Comparison of ENCODE assay signal across 1 cellular context in the genomic region with DNA sequence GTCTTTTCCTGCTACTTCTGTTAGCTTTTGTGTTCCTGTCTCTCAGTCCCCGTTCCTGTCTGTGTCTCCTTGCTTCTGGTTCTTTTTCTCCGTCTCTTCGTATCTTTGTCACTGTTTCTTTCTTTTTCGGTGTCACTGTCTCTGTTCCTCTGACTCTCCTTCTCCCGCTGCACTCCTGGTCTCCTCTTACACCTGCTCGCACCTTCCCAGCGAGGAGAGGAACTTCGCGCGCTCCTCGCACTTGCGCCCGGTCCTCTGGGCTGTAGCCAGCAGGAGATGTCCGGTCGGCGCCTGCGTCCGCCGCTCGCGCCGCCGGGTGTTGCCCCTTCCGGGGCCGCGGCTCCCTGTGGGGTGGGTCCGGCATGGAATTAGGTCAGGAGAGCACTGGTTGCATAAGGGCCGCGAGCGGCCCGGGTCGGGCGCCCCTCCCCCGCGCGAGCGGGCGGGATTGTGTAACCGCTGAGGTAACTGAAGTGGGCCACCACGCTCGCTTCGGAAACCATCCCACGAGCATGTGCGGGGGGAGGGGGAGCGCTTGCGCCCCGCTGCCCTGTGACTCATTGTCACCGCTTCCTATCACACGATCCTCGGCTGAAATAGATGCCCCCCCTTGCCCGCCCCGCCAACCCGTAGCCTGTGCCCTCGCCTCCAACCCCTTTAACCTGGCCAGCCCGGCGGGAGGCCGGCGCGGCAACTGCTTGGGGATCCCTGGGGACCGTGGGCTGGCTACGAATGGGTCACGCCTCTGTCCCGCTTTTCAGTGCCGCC.
TF ChIP-seq lines count a peak whose summit lies in the region.

No MANE protein-coding gene starts in this region.

TF ChIP-seq in HepG2, 621 proteins besides CTCF, POLR2A, EP300 and RAD21 (continued from another document and continues in another):
- TF ChIP-seq, protein P1, sequence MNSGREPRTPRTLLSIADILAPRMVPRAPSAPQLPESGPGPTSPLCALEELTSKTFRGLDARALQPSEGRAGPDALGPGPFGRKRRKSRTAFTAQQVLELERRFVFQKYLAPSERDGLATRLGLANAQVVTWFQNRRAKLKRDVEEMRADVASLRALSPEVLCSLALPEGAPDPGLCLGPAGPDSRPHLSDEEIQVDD (CRISPR knock-in tag; IDR thresholded peaks at IDR 0.05; ENCODE audit: borderline replicate concordance) = no peak
- TF ChIP-seq ZNF44 (CRISPR knock-in tag; IDR thresholded peaks at IDR 0.05) (no peak), MBNL3 (CRISPR knock-in tag; conservative IDR thresholded peaks at IDR 0.05) (no peak), ZNF674 (CRISPR knock-in tag; IDR thresholded peaks at IDR 0.05; ENCODE audit: low read depth) (no peak), PCBP2 (optimal IDR thresholded peaks at IDR 0.05; ENCODE audit: low read depth, low read length, poor library complexity, severe bottlenecking) (no peak), SKIL (CRISPR knock-in tag; IDR thresholded peaks at IDR 0.05; ENCODE audit: borderline replicate concordance) (peak; percentile 87), MATR3 (CRISPR knock-in tag; IDR thresholded peaks at IDR 0.05) (no peak), ZNF776 (CRISPR knock-in tag; IDR thresholded peaks at IDR 0.05) (no peak), MYC (CRISPR knock-in tag; IDR thresholded peaks at IDR 0.05; ENCODE audit: borderline replicate concordance) (peak; percentile 59), NFRKB (IDR thresholded peaks at IDR 0.05) (no peak), FIP1L1 (IDR thresholded peaks at IDR 0.05; ENCODE audit: borderline replicate concordance, insufficient read depth, low read depth, low read length) (no peak), ATM (IDR thresholded peaks at IDR 0.05; ENCODE audit: borderline replicate concordance) (no peak), ZNF788 (CRISPR knock-in tag; IDR thresholded peaks at IDR 0.05; ENCODE audit: borderline replicate concordance) (peak; percentile 74; the same call in 1 of the 2 replicates), TERF1 (CRISPR knock-in tag; IDR thresholded peaks at IDR 0.05) (no peak), ZSCAN21 (CRISPR knock-in tag; IDR thresholded peaks at IDR 0.05; ENCODE audit: borderline replicate concordance) (no peak), HBP1 (CRISPR knock-in tag; IDR thresholded peaks at IDR 0.05; ENCODE audit: low read depth) (no peak), SMC3 (IDR thresholded peaks at IDR 0.05; ENCODE audit: low read length) (no peak; the same call in 1 of the 2 replicates), ZNF850 (CRISPR knock-in tag; conservative IDR thresholded peaks at IDR 0.05) (no peak), DNMT3B (CRISPR knock-in tag; conservative IDR thresholded peaks at IDR 0.05) (no peak), GTF3A (CRISPR knock-in tag; conservative IDR thresholded peaks at IDR 0.05) (no peak), ZNF563 (CRISPR knock-in tag; IDR thresholded peaks at IDR 0.05) (peak; percentile 62; the same call in 1 of the 2 replicates), THAP11 (CRISPR knock-in tag; IDR thresholded peaks at IDR 0.05) (peak; percentile 28; the same call in 1 of the 2 replicates), GLI4 (CRISPR knock-in tag; IDR thresholded peaks at IDR 0.05; ENCODE audit: borderline replicate concordance) (no peak), RFXAP (CRISPR knock-in tag; IDR thresholded peaks at IDR 0.05; ENCODE audit: borderline replicate concordance) (no peak), HNRNPK (IDR thresholded peaks at IDR 0.05; ENCODE audit: low read depth, low read length, poor library complexity, severe bottlenecking) (no peak), SOX5 (CRISPR knock-in tag; IDR thresholded peaks at IDR 0.05; ENCODE audit: borderline replicate concordance) (peak; percentile 27; the same call in 1 of the 2 replicates), MEIS1 (CRISPR knock-in tag; IDR thresholded peaks at IDR 0.05; ENCODE audit: borderline replicate concordance) (no peak), MAZ (IDR thresholded peaks at IDR 0.05; ENCODE audit: borderline replicate concordance, low read depth, low read length) (peak; percentile 39; the same call in 1 of the 2 replicates), MAZ (CRISPR knock-in tag; IDR thresholded peaks at IDR 0.05; ENCODE audit: low read depth) (peak; percentile 37; the same call in 1 of the 2 replicates), ZNF746 (CRISPR knock-in tag; IDR thresholded peaks at IDR 0.05) (peak; percentile 64), ZBTB26 (CRISPR knock-in tag; IDR thresholded peaks at IDR 0.05; ENCODE audit: borderline replicate concordance) (no peak), TEAD2 (CRISPR knock-in tag; IDR thresholded peaks at IDR 0.05) (no peak), GABPB1 (CRISPR knock-in tag; IDR thresholded peaks at IDR 0.05) (peak; percentile 84), MEIS2 (CRISPR knock-in tag; IDR thresholded peaks at IDR 0.05) (0 out of 2 replicates have a peak, but pooled peaks have one; percentile 41)
- TF ChIP-seq, protein P2, sequence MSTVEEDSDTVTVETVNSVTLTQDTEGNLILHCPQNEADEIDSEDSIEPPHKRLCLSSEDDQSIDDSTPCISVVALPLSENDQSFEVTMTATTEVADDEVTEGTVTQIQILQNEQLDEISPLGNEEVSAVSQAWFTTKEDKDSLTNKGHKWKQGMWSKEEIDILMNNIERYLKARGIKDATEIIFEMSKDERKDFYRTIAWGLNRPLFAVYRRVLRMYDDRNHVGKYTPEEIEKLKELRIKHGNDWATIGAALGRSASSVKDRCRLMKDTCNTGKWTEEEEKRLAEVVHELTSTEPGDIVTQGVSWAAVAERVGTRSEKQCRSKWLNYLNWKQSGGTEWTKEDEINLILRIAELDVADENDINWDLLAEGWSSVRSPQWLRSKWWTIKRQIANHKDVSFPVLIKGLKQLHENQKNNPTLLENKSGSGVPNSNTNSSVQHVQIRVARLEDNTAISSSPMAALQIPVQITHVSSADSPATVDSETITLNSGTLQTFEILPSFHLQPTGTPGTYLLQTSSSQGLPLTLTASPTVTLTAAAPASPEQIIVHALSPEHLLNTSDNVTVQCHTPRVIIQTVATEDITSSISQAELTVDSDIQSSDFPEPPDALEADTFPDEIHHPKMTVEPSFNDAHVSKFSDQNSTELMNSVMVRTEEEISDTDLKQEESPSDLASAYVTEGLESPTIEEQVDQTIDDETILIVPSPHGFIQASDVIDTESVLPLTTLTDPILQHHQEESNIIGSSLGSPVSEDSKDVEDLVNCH (CRISPR knock-in tag; IDR thresholded peaks at IDR 0.05) = no peak
- TF ChIP-seq, protein P3, sequence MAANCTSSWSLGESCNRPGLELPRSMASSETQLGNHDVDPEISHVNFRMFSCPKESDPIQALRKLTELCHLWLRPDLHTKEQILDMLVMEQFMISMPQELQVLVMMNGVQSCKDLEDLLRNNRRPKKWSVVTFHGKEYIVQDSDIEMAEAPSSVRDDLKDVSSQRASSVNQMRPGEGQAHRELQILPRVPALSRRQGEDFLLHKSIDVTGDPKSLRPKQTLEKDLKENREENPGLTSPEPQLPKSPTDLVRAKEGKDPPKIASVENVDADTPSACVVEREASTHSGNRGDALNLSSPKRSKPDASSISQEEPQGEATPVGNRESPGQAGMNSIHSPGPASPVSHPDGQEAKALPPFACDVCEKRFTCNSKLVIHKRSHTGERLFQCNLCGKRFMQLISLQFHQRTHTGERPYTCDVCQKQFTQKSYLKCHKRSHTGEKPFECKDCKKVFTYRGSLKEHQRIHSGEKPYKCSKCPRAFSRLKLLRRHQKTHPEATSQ (CRISPR knock-in tag; IDR thresholded peaks at IDR 0.05; ENCODE audit: borderline replicate concordance) = no peak
- TF ChIP-seq, protein P4, sequence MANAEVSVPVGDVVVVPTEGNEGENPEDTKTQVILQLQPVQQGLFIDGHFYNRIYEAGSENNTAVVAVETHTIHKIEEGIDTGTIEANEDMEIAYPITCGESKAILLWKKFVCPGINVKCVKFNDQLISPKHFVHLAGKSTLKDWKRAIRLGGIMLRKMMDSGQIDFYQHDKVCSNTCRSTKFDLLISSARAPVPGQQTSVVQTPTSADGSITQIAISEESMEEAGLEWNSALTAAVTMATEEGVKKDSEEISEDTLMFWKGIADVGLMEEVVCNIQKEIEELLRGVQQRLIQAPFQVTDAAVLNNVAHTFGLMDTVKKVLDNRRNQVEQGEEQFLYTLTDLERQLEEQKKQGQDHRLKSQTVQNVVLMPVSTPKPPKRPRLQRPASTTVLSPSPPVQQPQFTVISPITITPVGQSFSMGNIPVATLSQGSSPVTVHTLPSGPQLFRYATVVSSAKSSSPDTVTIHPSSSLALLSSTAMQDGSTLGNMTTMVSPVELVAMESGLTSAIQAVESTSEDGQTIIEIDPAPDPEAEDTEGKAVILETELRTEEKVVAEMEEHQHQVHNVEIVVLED (CRISPR knock-in tag; IDR thresholded peaks at IDR 0.05; ENCODE audit: borderline replicate concordance) = no peak
- TF ChIP-seq, protein P5, sequence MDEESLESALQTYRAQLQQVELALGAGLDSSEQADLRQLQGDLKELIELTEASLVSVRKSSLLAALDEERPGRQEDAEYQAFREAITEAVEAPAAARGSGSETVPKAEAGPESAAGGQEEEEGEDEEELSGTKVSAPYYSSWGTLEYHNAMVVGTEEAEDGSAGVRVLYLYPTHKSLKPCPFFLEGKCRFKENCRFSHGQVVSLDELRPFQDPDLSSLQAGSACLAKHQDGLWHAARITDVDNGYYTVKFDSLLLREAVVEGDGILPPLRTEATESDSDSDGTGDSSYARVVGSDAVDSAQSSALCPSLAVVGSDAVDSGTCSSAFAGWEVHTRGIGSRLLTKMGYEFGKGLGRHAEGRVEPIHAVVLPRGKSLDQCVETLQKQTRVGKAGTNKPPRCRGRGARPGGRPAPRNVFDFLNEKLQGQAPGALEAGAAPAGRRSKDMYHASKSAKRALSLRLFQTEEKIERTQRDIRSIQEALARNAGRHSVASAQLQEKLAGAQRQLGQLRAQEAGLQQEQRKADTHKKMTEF (CRISPR knock-in tag; IDR thresholded peaks at IDR 0.05) = peak; percentile 79
- TF ChIP-seq, protein P6, sequence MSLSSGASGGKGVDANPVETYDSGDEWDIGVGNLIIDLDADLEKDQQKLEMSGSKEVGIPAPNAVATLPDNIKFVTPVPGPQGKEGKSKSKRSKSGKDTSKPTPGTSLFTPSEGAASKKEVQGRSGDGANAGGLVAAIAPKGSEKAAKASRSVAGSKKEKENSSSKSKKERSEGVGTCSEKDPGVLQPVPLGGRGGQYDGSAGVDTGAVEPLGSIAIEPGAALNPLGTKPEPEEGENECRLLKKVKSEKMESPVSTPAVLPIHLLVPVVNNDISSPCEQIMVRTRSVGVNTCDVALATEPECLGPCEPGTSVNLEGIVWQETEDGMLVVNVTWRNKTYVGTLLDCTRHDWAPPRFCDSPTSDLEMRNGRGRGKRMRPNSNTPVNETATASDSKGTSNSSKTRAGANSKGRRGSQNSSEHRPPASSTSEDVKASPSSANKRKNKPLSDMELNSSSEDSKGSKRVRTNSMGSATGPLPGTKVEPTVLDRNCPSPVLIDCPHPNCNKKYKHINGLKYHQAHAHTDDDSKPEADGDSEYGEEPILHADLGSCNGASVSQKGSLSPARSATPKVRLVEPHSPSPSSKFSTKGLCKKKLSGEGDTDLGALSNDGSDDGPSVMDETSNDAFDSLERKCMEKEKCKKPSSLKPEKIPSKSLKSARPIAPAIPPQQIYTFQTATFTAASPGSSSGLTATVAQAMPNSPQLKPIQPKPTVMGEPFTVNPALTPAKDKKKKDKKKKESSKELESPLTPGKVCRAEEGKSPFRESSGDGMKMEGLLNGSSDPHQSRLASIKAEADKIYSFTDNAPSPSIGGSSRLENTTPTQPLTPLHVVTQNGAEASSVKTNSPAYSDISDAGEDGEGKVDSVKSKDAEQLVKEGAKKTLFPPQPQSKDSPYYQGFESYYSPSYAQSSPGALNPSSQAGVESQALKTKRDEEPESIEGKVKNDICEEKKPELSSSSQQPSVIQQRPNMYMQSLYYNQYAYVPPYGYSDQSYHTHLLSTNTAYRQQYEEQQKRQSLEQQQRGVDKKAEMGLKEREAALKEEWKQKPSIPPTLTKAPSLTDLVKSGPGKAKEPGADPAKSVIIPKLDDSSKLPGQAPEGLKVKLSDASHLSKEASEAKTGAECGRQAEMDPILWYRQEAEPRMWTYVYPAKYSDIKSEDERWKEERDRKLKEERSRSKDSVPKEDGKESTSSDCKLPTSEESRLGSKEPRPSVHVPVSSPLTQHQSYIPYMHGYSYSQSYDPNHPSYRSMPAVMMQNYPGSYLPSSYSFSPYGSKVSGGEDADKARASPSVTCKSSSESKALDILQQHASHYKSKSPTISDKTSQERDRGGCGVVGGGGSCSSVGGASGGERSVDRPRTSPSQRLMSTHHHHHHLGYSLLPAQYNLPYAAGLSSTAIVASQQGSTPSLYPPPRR (CRISPR knock-in tag; IDR thresholded peaks at IDR 0.05; ENCODE audit: borderline replicate concordance) = peak; percentile 71; the same call in 1 of the 2 replicates
